Comparison of ENCODE assay signal across 28 cellular contexts in the genomic region with DNA sequence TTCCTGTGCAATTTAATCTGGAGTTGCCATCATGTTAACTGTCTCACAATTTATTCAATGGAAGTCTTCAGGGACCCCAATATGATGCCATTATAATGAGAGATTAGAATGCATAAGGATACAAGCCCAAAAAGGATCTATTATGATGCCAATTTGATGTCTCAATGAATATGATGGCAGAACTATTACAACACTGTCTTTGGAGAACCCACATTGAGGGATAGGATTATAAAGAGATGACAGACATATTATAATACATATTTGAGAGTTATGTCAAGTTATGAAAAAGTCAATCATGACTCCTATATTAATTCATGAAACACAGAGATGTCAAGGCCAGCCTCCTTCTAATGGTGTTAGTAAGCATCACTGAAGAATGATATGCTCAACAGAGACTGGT.
"Had no signal": no experiment of that assay in that cellular context is flagged by ENCODE, and none has a peak within 500 bp of the region (broad histone marks: within the 10 kb centered on the region; RNA-seq: fewer than 3 reads in every experiment).

No MANE protein-coding gene starts in this region.

- ATAC-seq: effector memory CD8-positive, alpha-beta T cell; esophagus mucosa; foreskin keratinocyte; gastrocnemius medialis; heart left ventricle; heart right ventricle had no signal

- H3K4me1 ChIP-seq: colonic mucosa, esophagus muscularis mucosa, esophagus squamous epithelium, foreskin keratinocyte, gastrocnemius medialis, heart left ventricle, heart right ventricle had no signal

- H3K36me3 ChIP-seq: colonic mucosa, esophagus muscularis mucosa, esophagus squamous epithelium, gastrocnemius medialis, heart left ventricle, heart right ventricle had no signal

- H3K27ac ChIP-seq: colonic mucosa, coronary artery, dorsolateral prefrontal cortex, epithelial cell of prostate, esophagus muscularis mucosa, esophagus squamous epithelium, foreskin keratinocyte, gastrocnemius medialis, heart left ventricle, heart right ventricle had no signal

- H3K27me3 ChIP-seq: colonic mucosa, esophagus muscularis mucosa, esophagus squamous epithelium, foreskin keratinocyte, heart left ventricle had no signal

- H3K4me1 Mint-ChIP-seq: endodermal cell had no signal

- H3K27me3 Mint-ChIP-seq: dendritic cell treated with granulocyte-macrophage colony-stimulating factor and Interleukin-4, amounts not matched to agents 40 ng/mL and 50 ng/mL, for 4 days; effector memory CD8-positive, alpha-beta T cell had no signal

- H3K4me3 Mint-ChIP-seq: dendritic cell treated with granulocyte-macrophage colony-stimulating factor and Interleukin-4, amounts not matched to agents 40 ng/mL and 50 ng/mL, for 4 days; effector memory CD8-positive, alpha-beta T cell; endodermal cell had no signal

- H3K9me3 ChIP-seq: colonic mucosa, esophagus muscularis mucosa, esophagus squamous epithelium, gastrocnemius medialis, heart left ventricle had no signal

- FAIRE-seq: colon, endometrium, endothelial cell of umbilical vein, frontal cortex had no signal

- H3K27ac Mint-ChIP-seq: dendritic cell treated with granulocyte-macrophage colony-stimulating factor and Interleukin-4, amounts not matched to agents 40 ng/mL and 50 ng/mL, for 4 days; effector memory CD8-positive, alpha-beta T cell; endodermal cell had no signal

- DNase-seq: colonic mucosa; cortex of kidney; dermis blood vessel endothelial cell; dorsolateral prefrontal cortex; effector CD4-positive, alpha-beta T cell; effector CD8-positive, alpha-beta T cell; effector memory CD4-positive, alpha-beta T cell; effector memory CD8-positive, alpha-beta T cell; endodermal cell; erythroblast; esophagus squamous epithelium; foreskin fibroblast; foreskin keratinocyte; foreskin melanocyte; gastrocnemius medialis; glutamatergic neuron; head of caudate nucleus; heart left ventricle; heart right ventricle had no signal

- H3K4me3 ChIP-seq: colonic mucosa, coronary artery, dorsolateral prefrontal cortex, esophagus muscularis mucosa, esophagus squamous epithelium, gastrocnemius medialis, heart left ventricle, heart right ventricle had no signal
